In the genomic region with DNA sequence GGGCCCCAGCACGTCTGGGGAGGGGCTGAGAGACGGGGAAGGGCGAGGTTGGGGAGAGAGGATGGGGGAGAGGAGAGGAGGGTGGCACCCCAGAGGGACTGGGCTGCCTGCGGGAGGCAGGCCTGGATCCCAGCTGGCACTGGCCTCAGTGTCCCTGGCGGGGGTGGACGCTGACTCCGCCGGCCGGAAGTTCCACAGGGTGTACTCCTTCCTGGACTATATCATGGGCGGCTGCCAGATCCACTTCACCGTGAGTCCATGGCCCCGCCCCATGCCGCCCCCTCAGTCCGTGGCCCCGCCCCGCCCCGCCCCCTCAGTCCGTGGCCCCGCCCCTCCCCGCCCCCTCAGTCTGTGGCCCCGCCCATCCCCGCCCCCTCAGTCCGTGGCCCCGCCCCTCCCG, we compare ENCODE assay signal across 17 cellular contexts. TPM values are rescaled to one million over a fixed set of nuclear protein-coding genes. Genes with fewer than 3 reads are reported as not detected.
DNase-seq lines count a peak whose midpoint lies in the region; ATAC-seq and TF ChIP-seq lines count a peak whose summit lies in the region.
"Had no signal": no experiment of that assay in that cellular context is flagged by ENCODE, and none has a peak within 500 bp of the region (broad histone marks: within the 10 kb centered on the region; RNA-seq: fewer than 3 reads in every experiment).

No MANE protein-coding gene starts in this region.

- H3K9me2 ChIP-seq in SK-N-SH, result no peaks in the 10 kb centered on the region

- H3K4ac ChIP-seq in neuronal stem cell (ENCODE audit: low read length), result no peak overlapping the region

- no peaks in the 10 kb centered on the region for H3K79me1 ChIP-seq in neuronal stem cell (ENCODE audit: low read depth, low read length)

- H3K9ac ChIP-seq in SK-N-SH, result no peak overlapping the region
- no peak overlapping the region for H3K9ac ChIP-seq in neuronal stem cell (ENCODE audit: low read depth, low read length, poor library complexity)

- no peak overlapping the region for H2BK120ac ChIP-seq in neuronal stem cell (ENCODE audit: low read depth, low read length)

- peak overlapping the region; percentile 6 for H3K14ac ChIP-seq in neuronal stem cell (ENCODE audit: low read length)

- peak overlapping the region; percentile 27 for H3K18ac ChIP-seq in neuronal stem cell (ENCODE audit: low read length)

- H3K4me3 ChIP-seq in SK-N-SH (ENCODE audit: low read depth in 2 of 2, low read length in 1 of 2) (no peak overlapping the region), neuronal stem cell (ENCODE audit: low read length in 2 of 2) (no peak overlapping the region)
- H3K4me3 ChIP-seq: heart left ventricle, left lung, skin epidermis had no signal

- H3K27ac ChIP-seq in SK-N-SH (ENCODE audit: low read depth in 2 of 2, low read length in 1 of 2), result no peak overlapping the region
- H3K27ac ChIP-seq in neuronal stem cell (replicated peaks; ENCODE audit: low read length), result no peak overlapping the region
- H3K27ac ChIP-seq: heart left ventricle, left lung, skin epidermis had no signal

- no peaks in the 10 kb centered on the region for H3K27me3 ChIP-seq in SK-N-SH (ENCODE audit: insufficient read depth)
- no peaks in the 10 kb centered on the region for H3K27me3 ChIP-seq in neuronal stem cell (ENCODE audit: control insufficient read depth in 3 of 3, insufficient read depth in 3 of 3, low read depth in 1 of 3, low read length in 3 of 3)
- H3K27me3 ChIP-seq: heart left ventricle, left lung had no signal

- H3F3A ChIP-seq in SK-N-SH (replicated peaks; ENCODE audit: insufficient read depth), result peaks cover 4% of the 10 kb centered on the region

- TF ChIP-seq CTCF in SK-N-SH (IDR thresholded peaks at IDR 0.05), result no peak
- TF ChIP-seq CTCF in omental fat pad (IDR thresholded peaks at IDR 0.05), result no peak

- H3K4me1 ChIP-seq in SK-N-SH (ENCODE audit: control insufficient read depth in 1 of 2, insufficient read depth in 2 of 2, low read depth in 1 of 2, low read length in 1 of 2), result peaks cover 5 to 7% of the 10 kb centered on the region in 2 experiments; a peak in 3 of 4 replicates
- peaks cover 1 to 10% of the 10 kb centered on the region in 2 donors for H3K4me1 ChIP-seq in neuronal stem cell (ENCODE audit: control insufficient read depth in 2 of 2, insufficient read depth in 1 of 2, low read depth in 1 of 2, low read length in 2 of 2)

- H4K8ac ChIP-seq in neuronal stem cell (ENCODE audit: low read depth, low read length), result no peak overlapping the region

- ATAC-seq in SK-N-SH treated with all-trans-retinoic acid at 6 μM for 48 hours, result no peak
- ATAC-seq in omental fat pad (ENCODE audit: low FRiP score), result no peak
- ATAC-seq in HG02884 (IDR thresholded peaks at IDR 0.05; ENCODE audit: unreplicated experiment), result no peak
- ATAC-seq: heart left ventricle, left lung had no signal

- CTCF ChIA-PET in SK-N-SH (lab: Yijun Ruan, JAX) (no interaction called here), HEK293T (lab: Yijun Ruan, JAX) (no interaction called here)

- H2AK5ac ChIP-seq in neuronal stem cell (ENCODE audit: low read depth, low read length), result peak overlapping the region; percentile 88

- no peaks in the 10 kb centered on the region for H3K9me3 ChIP-seq in SK-N-SH
- H3K9me3 ChIP-seq in neuronal stem cell (replicated peaks in 1 of 2; ENCODE audit: control insufficient read depth in 2 of 2, insufficient read depth in 1 of 2, low read depth in 1 of 2, low read length in 2 of 2), result no peaks in the 10 kb centered on the region
- H3K9me3 ChIP-seq: heart left ventricle, left lung had no signal

- no peak overlapping the region for H4K91ac ChIP-seq in neuronal stem cell (ENCODE audit: low read depth, low read length, poor library complexity)

- H2BK15ac ChIP-seq in neuronal stem cell (ENCODE audit: low read length), result peak overlapping the region; percentile 67

- no peaks in the 10 kb centered on the region for H4K20me1 ChIP-seq in SK-N-SH (ENCODE audit: insufficient read depth)

- H3K36me3 ChIP-seq in SK-N-SH (replicated peaks in 1 of 2; ENCODE audit: control insufficient read depth in 1 of 2, insufficient read depth in 2 of 2, low read length in 1 of 2), result no peaks in the 10 kb centered on the region
- no peaks in the 10 kb centered on the region for H3K36me3 ChIP-seq in neuronal stem cell (replicated peaks in 1 of 2; ENCODE audit: control insufficient read depth in 2 of 2, insufficient read depth in 2 of 2, low read length in 2 of 2)
- H3K36me3 ChIP-seq: heart left ventricle, left lung had no signal

- H2BK5ac ChIP-seq in neuronal stem cell (ENCODE audit: low read length), result no peak overlapping the region

- TF ChIP-seq RAD21 in SK-N-SH (IDR thresholded peaks at IDR 0.05; ENCODE audit: low read length), result no peak

- H3K4me2 ChIP-seq in SK-N-SH (no peak overlapping the region), neuronal stem cell (ENCODE audit: insufficient read depth, low read length, poor library complexity, severe bottlenecking) (no peak overlapping the region)

- no peak overlapping the region for H2AFZ ChIP-seq in SK-N-SH (ENCODE audit: low read depth)
- no peak overlapping the region for H2AFZ ChIP-seq in neuronal stem cell (ENCODE audit: low read length)

- H3K23ac ChIP-seq in neuronal stem cell (ENCODE audit: low read depth, low read length, poor library complexity), result no peak overlapping the region

- 78% methylated on average over 19 of the region's 25 CpGs for WGBS in SK-N-SH (ENCODE audit: low lambda C conversion rate)
- WGBS in neuronal stem cell (ENCODE audit: extremely low coverage in 2 of 2, insufficient read length in 2 of 2, insufficient replicate concordance in 1 of 2), 2 donors, result no CpG with 5 or more reads among the region's 25 CpGs

- H3K79me2 ChIP-seq in SK-N-SH (ENCODE audit: insufficient read depth), result no peaks in the 10 kb centered on the region

- no peak for TF ChIP-seq EP300 in SK-N-SH (IDR thresholded peaks at IDR 0.05; ENCODE audit: borderline replicate concordance in 1 of 2, low read depth in 1 of 2, low read length in 1 of 2)

- H2BK12ac ChIP-seq in neuronal stem cell (ENCODE audit: low read length), result peak overlapping the region; percentile 30

- DNase-seq in SK-N-SH, result peak; percentile 74
- peak; percentile 58 for DNase-seq in HEK293T (ENCODE audit: extremely low spot score)
- DNase-seq in dermis blood vessel endothelial cell, result peak; percentile 44
- no peak for DNase-seq in neuronal stem cell (ENCODE audit: low spot score)
- no peak for DNase-seq in GF-D8 (lab: John Stamatoyannopoulos, UW)
- no peak for DNase-seq in omental fat pad (ENCODE audit: low spot score)
- DNase-seq: DMS79, heart left ventricle, NCI-H1092 treated with DMSO at 0.1 percent for 48 hours, SW 1271 had no signal

- POLR2A ChIA-PET in SK-N-SH (lab: Yijun Ruan, JAX) (no interaction called here), HEK293T (lab: Yijun Ruan, JAX) (no interaction called here)

TF ChIP-seq in SK-N-SH, 30 proteins besides CTCF, POLR2A, EP300 and RAD21 (continues in another document):
- TF ChIP-seq, protein P1, sequence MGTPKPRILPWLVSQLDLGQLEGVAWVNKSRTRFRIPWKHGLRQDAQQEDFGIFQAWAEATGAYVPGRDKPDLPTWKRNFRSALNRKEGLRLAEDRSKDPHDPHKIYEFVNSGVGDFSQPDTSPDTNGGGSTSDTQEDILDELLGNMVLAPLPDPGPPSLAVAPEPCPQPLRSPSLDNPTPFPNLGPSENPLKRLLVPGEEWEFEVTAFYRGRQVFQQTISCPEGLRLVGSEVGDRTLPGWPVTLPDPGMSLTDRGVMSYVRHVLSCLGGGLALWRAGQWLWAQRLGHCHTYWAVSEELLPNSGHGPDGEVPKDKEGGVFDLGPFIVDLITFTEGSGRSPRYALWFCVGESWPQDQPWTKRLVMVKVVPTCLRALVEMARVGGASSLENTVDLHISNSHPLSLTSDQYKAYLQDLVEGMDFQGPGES (IDR thresholded peaks at IDR 0.05; ENCODE audit: low read depth, low read length), result no peak

TF ChIP-seq in SK-N-SH treated with all-trans-retinoic acid at 6 μM for 48 hours, 23 proteins besides CTCF, POLR2A, EP300 and RAD21:
- no peak for TF ChIP-seq ESRRG (CRISPR knock-in tag; IDR thresholded peaks at IDR 0.05)

TF ChIP-seq in HEK293T, 16 proteins besides CTCF, POLR2A, EP300 and RAD21:
- TF ChIP-seq SP1 (IDR thresholded peaks at IDR 0.05), result peak; percentile 87
- TF ChIP-seq SUZ12 (IDR thresholded peaks at IDR 0.05), result no peak
TF ChIP-seq in HEK293T: peak in this region for 1.

RNA-seq across cellular contexts. Expression of a gene that starts 11.3 kb away (rescaled TPM):
- polyA plus RNA-seq in SK-N-SH (2012; rRNA removed), result 3.9 and 4.0 TPM in 2 replicates
- polyA plus RNA-seq in SK-N-SH (2012; cell fraction: cytosol; rRNA removed), result 1.1 and 1.9 TPM in 2 replicates
- polyA plus RNA-seq in SK-N-SH (2012; cell fraction: nucleus; rRNA removed), result 27.9 and 35.3 TPM in 2 replicates
- 0.85 and 2.6 TPM in 2 replicates for total RNA-seq in dermis blood vessel endothelial cell
- polyA plus RNA-seq in neuronal stem cell (2013, experiment 1 of 2), result 1.4 TPM
- polyA plus RNA-seq in neuronal stem cell (2013, experiment 2 of 2), result 1.6 TPM
- 1 to 10 TPM in 2 of 4 donors, under 1 TPM in 1, not detected in 1; 0.19 to 2.4 (median 1.1) TPM for total RNA-seq in omental fat pad
- total RNA-seq: OCI-LY7, subcutaneous adipose tissue had no signal
- polyA plus RNA-seq: IgD-negative memory B cell had no signal

RNA-seq across cellular contexts. Expression of a gene that starts 26.4 kb away (rescaled TPM):
- 3,540 and 4,635 TPM in 2 replicates for polyA plus RNA-seq in SK-N-SH (2012; rRNA removed)
- polyA plus RNA-seq in SK-N-SH (2012; cell fraction: cytosol; rRNA removed), result 2,365 and 3,863 TPM in 2 replicates
- 1,480 and 2,319 TPM in 2 replicates for polyA plus RNA-seq in SK-N-SH (2012; cell fraction: nucleus; rRNA removed)
- total RNA-seq in dermis blood vessel endothelial cell (1,818 and 3,550 TPM in 2 replicates), omental fat pad (1,000 to 10,000 TPM; 4,137 to 5,837 (median 4,637) TPM)
- 5,003 TPM for polyA plus RNA-seq in neuronal stem cell (2013, experiment 1 of 2)
- 4,966 TPM for polyA plus RNA-seq in neuronal stem cell (2013, experiment 2 of 2)

RNA-seq across cellular contexts. Expression of a gene that starts 26.6 kb away (rescaled TPM):
- 0.05 TPM in 1 of 2 replicates, not detected in the other for polyA plus RNA-seq in SK-N-SH (2012; rRNA removed)
- polyA plus RNA-seq in SK-N-SH (2012; cell fraction: cytosol; rRNA removed), result not detected in 2 replicates
- 0.09 and 0.29 TPM in 2 replicates for polyA plus RNA-seq in SK-N-SH (2012; cell fraction: nucleus; rRNA removed)
- 1.0 and 2.7 TPM in 2 replicates for total RNA-seq in dermis blood vessel endothelial cell
- 1.1 TPM for polyA plus RNA-seq in neuronal stem cell (2013, experiment 1 of 2)
- 0.79 TPM for polyA plus RNA-seq in neuronal stem cell (2013, experiment 2 of 2)
- 1 to 10 TPM in 1 of 4 donors, not detected in 3; 1.1 TPM for total RNA-seq in omental fat pad
- total RNA-seq: heart left ventricle, OCI-LY7 had no signal
- polyA plus RNA-seq: heart left ventricle, IgD-negative memory B cell had no signal

Comparison
In these comparisons a context has a peak if more than half of its experiments do, and no peak if none do; other contexts are left out.
1. DNase-seq: peak in SK-N-SH (single experiment), HEK293T (single experiment) and dermis blood vessel endothelial cell (single experiment); none in neuronal stem cell (single experiment), GF-D8 (single experiment) and omental fat pad (single experiment).